15 cellular contexts compared by ENCODE assay signal in the genomic region with DNA sequence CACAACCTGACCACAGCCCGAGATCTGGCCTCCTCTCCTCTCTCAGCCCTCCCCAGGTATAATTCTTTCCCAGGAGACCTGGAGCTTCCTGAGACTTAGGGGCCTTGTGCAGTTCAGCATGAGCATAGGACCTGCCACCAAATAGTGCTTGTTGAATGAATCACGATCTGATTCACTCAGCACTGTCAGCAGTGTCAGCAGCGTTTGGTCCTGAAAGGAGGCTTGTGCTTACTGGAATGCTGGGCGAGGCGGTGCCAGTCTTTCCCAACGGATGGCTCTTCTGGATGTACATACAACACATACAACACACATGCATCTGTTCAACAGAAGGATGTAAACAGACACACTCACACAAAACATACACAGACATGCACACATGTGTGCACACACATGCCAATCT.
A peak's percentile ranks its signal among the peaks of the same experiment; 100 is the strongest.
DNase-seq lines count a peak whose midpoint lies in the region; ATAC-seq and TF ChIP-seq lines count a peak whose summit lies in the region.
"Had no signal": no experiment of that assay in that cellular context is flagged by ENCODE, and none has a peak within 500 bp of the region (broad histone marks: within the 10 kb centered on the region; RNA-seq: fewer than 3 reads in every experiment).

No MANE protein-coding gene starts in this region.

- no peak overlapping the region for H2AFZ ChIP-seq in SK-N-SH (ENCODE audit: low read depth)

- H4K20me1 ChIP-seq in SK-N-SH (ENCODE audit: insufficient read depth) = no peaks in the 10 kb centered on the region

- POLR2A ChIA-PET in SK-N-SH (lab: Yijun Ruan, JAX) = no interaction called here

- TF ChIP-seq RAD21 in SK-N-SH (IDR thresholded peaks at IDR 0.05; ENCODE audit: low read length) = no peak

- H3K36me3 ChIP-seq in SK-N-SH (replicated peaks in 1 of 2; ENCODE audit: control insufficient read depth in 1 of 2, insufficient read depth in 2 of 2, low read length in 1 of 2) = no peaks in the 10 kb centered on the region
- H3K36me3 ChIP-seq: thoracic aorta had no signal

- H3K27me3 ChIP-seq in SK-N-SH (ENCODE audit: insufficient read depth) = no peaks in the 10 kb centered on the region

- no peaks in the 10 kb centered on the region for H3K9me2 ChIP-seq in SK-N-SH

- H3K4me2 ChIP-seq in SK-N-SH = no peak overlapping the region

- no peak for TF ChIP-seq CTCF in SK-N-SH (IDR thresholded peaks at IDR 0.05)

- peak; percentile 31 for DNase-seq in SK-N-SH
- DNase-seq in amniotic epithelial cell (ENCODE audit: low read depth) = peak; percentile 0
- peak; percentile 59 for DNase-seq in kidney glomerular epithelial cell (lab: John Stamatoyannopoulos, UW)
- DNase-seq in retina = no peak
- DNase-seq in NCI-H82 (lab: John Stamatoyannopoulos, UW) = no peak
- no peak for DNase-seq in COR-L47 (lab: John Stamatoyannopoulos, UW)
- DNase-seq in nucleus accumbens (lab: John Stamatoyannopoulos, UW) = no peak
- DNase-seq: activated CD4-positive, alpha-beta T cell treated with anti-CD3 and anti-CD28 coated beads, Interleukin-2, amount 50 U/mL, for 4 hours; DMS153; left ventricle myocardium superior; NCI-H2171 treated with DMSO at 0.1 percent for 48 hours; stimulated activated CD4-positive, alpha-beta T cell treated with anti-CD3 and anti-CD28 coated beads, Interleukin-12 subunit alpha, Interleukin-12 subunit beta, amount 100 ng/mL, for 4 hours had no signal

- 24% methylated on average over 5 of the region's 6 CpGs for WGBS in SK-N-SH (ENCODE audit: low lambda C conversion rate)

- ATAC-seq in SK-N-SH treated with all-trans-retinoic acid at 6 μM for 48 hours = no peak
- ATAC-seq: left ventricle myocardium superior had no signal

- H3K4me1 ChIP-seq in SK-N-SH (ENCODE audit: control insufficient read depth in 1 of 2, insufficient read depth in 2 of 2, low read depth in 1 of 2, low read length in 1 of 2) = peaks cover 0 to 53% of the 10 kb centered on the region in 2 experiments; a peak in 1 of 4 replicates

- H3F3A ChIP-seq in SK-N-SH (replicated peaks; ENCODE audit: insufficient read depth) = no peaks in the 10 kb centered on the region

- TF ChIP-seq EP300 in SK-N-SH (IDR thresholded peaks at IDR 0.05; ENCODE audit: borderline replicate concordance in 1 of 2, low read depth in 1 of 2, low read length in 1 of 2) = no peak

- CTCF ChIA-PET in SK-N-SH (lab: Yijun Ruan, JAX) = interaction anchor here (0.8 to 1.5 kb wide), 4 partner anchors 10 to 133 kb away, joined by 3 to 4 read pairs (median 3); no protein-coding TSS in a partner anchor

- H3K9ac ChIP-seq in SK-N-SH = no peak overlapping the region

- no peak overlapping the region for H3K4me3 ChIP-seq in SK-N-SH (ENCODE audit: low read depth in 2 of 2, low read length in 1 of 2)
- H3K4me3 ChIP-seq: thoracic aorta had no signal

- H3K79me2 ChIP-seq in SK-N-SH (ENCODE audit: insufficient read depth) = no peaks in the 10 kb centered on the region

- H3K27ac ChIP-seq in SK-N-SH (ENCODE audit: low read depth in 2 of 2, low read length in 1 of 2) = peak overlapping the region in 1 of 2 experiments; percentile 60; a peak in 1 of 4 replicates
- H3K27ac ChIP-seq: 22Rv1, thoracic aorta had no signal

- H3K9me3 ChIP-seq in SK-N-SH = no peaks in the 10 kb centered on the region
- H3K9me3 ChIP-seq: thoracic aorta had no signal

TF ChIP-seq in SK-N-SH, 30 proteins besides CTCF, POLR2A, EP300 and RAD21:
- TF ChIP-seq POLR2AphosphoS5 (IDR thresholded peaks at IDR 0.05; ENCODE audit: low read depth, low read length) = no peak
- no peak for TF ChIP-seq GABPA (IDR thresholded peaks at IDR 0.05; ENCODE audit: low read depth)
- no peak for TF ChIP-seq IRF3 (IDR thresholded peaks at IDR 0.05; ENCODE audit: low read depth, low read length)
- TF ChIP-seq EZH2phosphoT487 (IDR thresholded peaks at IDR 0.05; ENCODE audit: borderline replicate concordance, low read depth) = no peak
- TF ChIP-seq, protein P1, sequence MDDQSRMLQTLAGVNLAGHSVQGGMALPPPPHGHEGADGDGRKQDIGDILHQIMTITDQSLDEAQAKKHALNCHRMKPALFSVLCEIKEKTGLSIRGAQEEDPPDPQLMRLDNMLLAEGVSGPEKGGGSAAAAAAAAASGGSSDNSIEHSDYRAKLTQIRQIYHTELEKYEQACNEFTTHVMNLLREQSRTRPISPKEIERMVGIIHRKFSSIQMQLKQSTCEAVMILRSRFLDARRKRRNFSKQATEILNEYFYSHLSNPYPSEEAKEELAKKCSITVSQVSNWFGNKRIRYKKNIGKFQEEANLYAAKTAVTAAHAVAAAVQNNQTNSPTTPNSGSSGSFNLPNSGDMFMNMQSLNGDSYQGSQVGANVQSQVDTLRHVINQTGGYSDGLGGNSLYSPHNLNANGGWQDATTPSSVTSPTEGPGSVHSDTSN (IDR thresholded peaks at IDR 0.05) = no peak

TF ChIP-seq in SK-N-SH treated with all-trans-retinoic acid at 6 μM for 48 hours, 23 proteins besides CTCF, POLR2A, EP300 and RAD21:
- TF ChIP-seq GLIS3 (CRISPR knock-in tag; IDR thresholded peaks at IDR 0.05) (no peak), CSDC2 (CRISPR knock-in tag; IDR thresholded peaks at IDR 0.05) (no peak), ZNF8 (CRISPR knock-in tag; IDR thresholded peaks at IDR 0.05) (no peak)

Comparison
In these comparisons a context has a peak if more than half of its experiments do, and no peak if none do; other contexts are left out.
1. DNase-seq: peak in SK-N-SH (single experiment), amniotic epithelial cell (single experiment) and kidney glomerular epithelial cell (single experiment); none in retina (single experiment), NCI-H82 (single experiment), COR-L47 (single experiment) and nucleus accumbens (0 of 56).